In genomic region chr5:176513788-176514187, GRCh38 we compare ENCODE assay signal across 1 cellular context.
TF ChIP-seq lines count a peak whose summit lies in the region.

No MANE protein-coding gene starts in this region.

TF ChIP-seq in HepG2, 621 proteins besides CTCF, POLR2A, EP300 and RAD21:
- TF ChIP-seq HMGXB3 (CRISPR knock-in tag; IDR thresholded peaks at IDR 0.05; ENCODE audit: borderline replicate concordance), result no peak
- no peak for TF ChIP-seq ZNF333 (CRISPR knock-in tag; IDR thresholded peaks at IDR 0.05; ENCODE audit: borderline replicate concordance)
- no peak for TF ChIP-seq ATF2 (CRISPR knock-in tag; IDR thresholded peaks at IDR 0.05)
- no peak for TF ChIP-seq ZNF101 (CRISPR knock-in tag; IDR thresholded peaks at IDR 0.05; ENCODE audit: borderline replicate concordance, low read depth)
- TF ChIP-seq ZSCAN20 (CRISPR knock-in tag; IDR thresholded peaks at IDR 0.05; ENCODE audit: borderline replicate concordance), result no peak
- no peak for TF ChIP-seq TFDP1 (CRISPR knock-in tag; IDR thresholded peaks at IDR 0.05; ENCODE audit: borderline replicate concordance)
- TF ChIP-seq CEBPG (CRISPR knock-in tag; IDR thresholded peaks at IDR 0.05), result no peak
- no peak for TF ChIP-seq ZNF12 (CRISPR knock-in tag; IDR thresholded peaks at IDR 0.05)
- TF ChIP-seq ETV5 (CRISPR knock-in tag; IDR thresholded peaks at IDR 0.05; ENCODE audit: borderline replicate concordance), result no peak
